29 cellular contexts compared by ENCODE assay signal in genomic region chr2:232476791-232477190, GRCh38. TPM values are rescaled to one million over a fixed set of nuclear protein-coding genes. Genes with fewer than 3 reads are reported as not detected.
"Had no signal": no experiment of that assay in that cellular context is flagged by ENCODE, and none has a peak within 500 bp of the region (broad histone marks: within the 10 kb centered on the region; RNA-seq: fewer than 3 reads in every experiment).

No MANE protein-coding gene starts in this region.

- H3K4me3 ChIP-seq: body of pancreas, cardiac muscle cell, esophagus muscularis mucosa, hepatocyte, left lung, SK-N-MC, thyroid gland had no signal

- H3K36me3 ChIP-seq: cardiac muscle cell, esophagus muscularis mucosa, left lung, thyroid gland had no signal

- H3K4me1 ChIP-seq: body of pancreas, esophagus muscularis mucosa, left lung had no signal

- H3K27ac Mint-ChIP-seq: activated CD4-positive, alpha-beta T cell treated with anti-CD3 and anti-CD28 coated beads, Interleukin-2, amount 10 ng/mL, durations not matched to agents 7 days and 5 days; activated CD8-positive, alpha-beta memory T cell treated with anti-CD3 and anti-CD28 coated beads, Interleukin-2, amount 10 ng/mL, durations not matched to agents 7 days and 5 days; activated CD8-positive, alpha-beta T cell treated with anti-CD3 and anti-CD28 coated beads for 36 hours; activated naive CD8-positive, alpha-beta T cell treated with anti-CD3 and anti-CD28 coated beads, Interleukin-2, amount 50 U/mL, for 24 hours; immature natural killer cell; nephron progenitor cell; T-helper 17 cell had no signal

- H3K27me3 ChIP-seq: body of pancreas, thyroid gland had no signal

- H3K4me1 Mint-ChIP-seq: activated CD4-positive, alpha-beta T cell treated with anti-CD3 and anti-CD28 coated beads, Interleukin-2, amount 10 ng/mL, durations not matched to agents 7 days and 5 days; activated CD8-positive, alpha-beta memory T cell treated with anti-CD3 and anti-CD28 coated beads, Interleukin-2, amount 10 ng/mL, durations not matched to agents 7 days and 5 days; activated naive CD8-positive, alpha-beta T cell treated with anti-CD3 and anti-CD28 coated beads, Interleukin-2, amount 50 U/mL, for 24 hours; immature natural killer cell had no signal

- H3K27ac ChIP-seq: body of pancreas, cardiac muscle cell, esophagus muscularis mucosa, hepatocyte, left lung, SK-N-MC, thyroid gland had no signal

- H3K4me3 Mint-ChIP-seq: activated CD4-positive, alpha-beta T cell treated with anti-CD3 and anti-CD28 coated beads, Interleukin-2, amount 10 ng/mL, durations not matched to agents 7 days and 5 days; activated CD8-positive, alpha-beta memory T cell treated with anti-CD3 and anti-CD28 coated beads, Interleukin-2, amount 10 ng/mL, durations not matched to agents 7 days and 5 days; activated CD8-positive, alpha-beta T cell treated with anti-CD3 and anti-CD28 coated beads for 36 hours; activated naive CD8-positive, alpha-beta T cell treated with anti-CD3 and anti-CD28 coated beads, Interleukin-2, amount 50 U/mL, for 24 hours; immature natural killer cell; nephron progenitor cell; T-helper 17 cell had no signal

- H3K9me3 Mint-ChIP-seq: activated CD4-positive, alpha-beta T cell treated with anti-CD3 and anti-CD28 coated beads, Interleukin-2, amount 10 ng/mL, durations not matched to agents 7 days and 5 days had no signal

- H3K36me3 Mint-ChIP-seq: activated CD8-positive, alpha-beta memory T cell treated with anti-CD3 and anti-CD28 coated beads, Interleukin-2, amount 10 ng/mL, durations not matched to agents 7 days and 5 days; immature natural killer cell had no signal

- DNase-seq: activated CD4-positive, alpha-beta T cell treated with anti-CD3 and anti-CD28 coated beads, Interleukin-2, amount 10 ng/mL, durations not matched to agents 7 days and 5 days; activated CD8-positive, alpha-beta memory T cell treated with anti-CD3 and anti-CD28 coated beads, Interleukin-2, amount 10 ng/mL, durations not matched to agents 7 days and 5 days; activated CD8-positive, alpha-beta T cell treated with anti-CD3 and anti-CD28 coated beads for 36 hours; activated naive CD4-positive, alpha-beta T cell; activated naive CD8-positive, alpha-beta T cell treated with anti-CD3 and anti-CD28 coated beads, Interleukin-2, amount 50 U/mL, for 24 hours; activated T-cell treated with anti-CD3 and anti-CD28 coated beads, Interleukin-2, amount 50 U/mL, for 1 hour; effector memory CD4-positive, alpha-beta T cell; glutamatergic neuron; immature natural killer cell; kidney glomerular epithelial cell; nephron progenitor cell; nucleus accumbens; stimulated activated CD4-positive, alpha-beta T cell treated with anti-CD3 and anti-CD28 coated beads, Interleukin-12 subunit alpha, Interleukin-12 subunit beta, amount 100 ng/mL, for 4 hours; stimulated activated CD4-positive, alpha-beta T cell treated with anti-CD3 and anti-CD28 coated beads, Interleukin-4, amount 100 ng/mL, for 4 hours; stimulated activated naive CD8-positive, alpha-beta T cell treated with anti-CD3 and anti-CD28 coated beads, Interleukin-15, Interleukin-2, amounts not matched to agents 100 U/mL and 50 U/mL, for 24 hours; substantia nigra; SW 1271; T-helper 17 cell; thyroid gland had no signal

- H3K9me3 ChIP-seq: body of pancreas, left lung, thyroid gland had no signal

RNA-seq across cellular contexts. Expression of gene ECEL1, which starts 10.8 kb away (rescaled TPM):
- total RNA-seq: activated CD4-positive, alpha-beta T cell treated with anti-CD3 and anti-CD28 coated beads, Interleukin-2, amount 10 ng/mL, durations not matched to agents 7 days and 5 days; dermis microvascular lymphatic vessel endothelial cell; T-helper 17 cell had no signal
- polyA plus RNA-seq: immature natural killer cell had no signal

RNA-seq across cellular contexts. Expression of gene ALPI, which starts 20.8 kb away (rescaled TPM):
- total RNA-seq: activated CD4-positive, alpha-beta T cell treated with anti-CD3 and anti-CD28 coated beads, Interleukin-2, amount 10 ng/mL, durations not matched to agents 7 days and 5 days; activated CD8-positive, alpha-beta memory T cell treated with anti-CD3 and anti-CD28 coated beads, Interleukin-2, amount 10 ng/mL, durations not matched to agents 7 days and 5 days; activated CD8-positive, alpha-beta T cell treated with anti-CD3 and anti-CD28 coated beads for 36 hours; body of pancreas; cardiac muscle cell; dermis microvascular lymphatic vessel endothelial cell; frontal cortex; left lung; renal cortical epithelial cell; T-helper 17 cell; thyroid gland; ureter had no signal
- polyA plus RNA-seq: cardiac muscle cell, immature natural killer cell had no signal

RNA-seq across cellular contexts. Expression of gene PRSS56, which starts 43.4 kb away (rescaled TPM):
- total RNA-seq: activated CD4-positive, alpha-beta T cell treated with anti-CD3 and anti-CD28 coated beads, Interleukin-2, amount 10 ng/mL, durations not matched to agents 7 days and 5 days; activated CD8-positive, alpha-beta memory T cell treated with anti-CD3 and anti-CD28 coated beads, Interleukin-2, amount 10 ng/mL, durations not matched to agents 7 days and 5 days; activated CD8-positive, alpha-beta T cell treated with anti-CD3 and anti-CD28 coated beads for 36 hours; body of pancreas; cardiac muscle cell; dermis microvascular lymphatic vessel endothelial cell; esophagus muscularis mucosa; hepatocyte; left lung; renal cortical epithelial cell; T-helper 17 cell; thyroid gland; ureter had no signal
- polyA plus RNA-seq: cardiac muscle cell, hepatocyte, immature natural killer cell had no signal

RNA-seq across cellular contexts. Expression of gene CHRND, which starts 49.2 kb away (rescaled TPM):
- total RNA-seq: activated CD4-positive, alpha-beta T cell treated with anti-CD3 and anti-CD28 coated beads, Interleukin-2, amount 10 ng/mL, durations not matched to agents 7 days and 5 days; activated CD8-positive, alpha-beta memory T cell treated with anti-CD3 and anti-CD28 coated beads, Interleukin-2, amount 10 ng/mL, durations not matched to agents 7 days and 5 days; activated CD8-positive, alpha-beta T cell treated with anti-CD3 and anti-CD28 coated beads for 36 hours; body of pancreas; dermis microvascular lymphatic vessel endothelial cell; esophagus muscularis mucosa; frontal cortex; hepatocyte; left lung; renal cortical epithelial cell; T-helper 17 cell; thyroid gland; ureter had no signal
- polyA plus RNA-seq: hepatocyte, immature natural killer cell had no signal
